In the genomic region with DNA sequence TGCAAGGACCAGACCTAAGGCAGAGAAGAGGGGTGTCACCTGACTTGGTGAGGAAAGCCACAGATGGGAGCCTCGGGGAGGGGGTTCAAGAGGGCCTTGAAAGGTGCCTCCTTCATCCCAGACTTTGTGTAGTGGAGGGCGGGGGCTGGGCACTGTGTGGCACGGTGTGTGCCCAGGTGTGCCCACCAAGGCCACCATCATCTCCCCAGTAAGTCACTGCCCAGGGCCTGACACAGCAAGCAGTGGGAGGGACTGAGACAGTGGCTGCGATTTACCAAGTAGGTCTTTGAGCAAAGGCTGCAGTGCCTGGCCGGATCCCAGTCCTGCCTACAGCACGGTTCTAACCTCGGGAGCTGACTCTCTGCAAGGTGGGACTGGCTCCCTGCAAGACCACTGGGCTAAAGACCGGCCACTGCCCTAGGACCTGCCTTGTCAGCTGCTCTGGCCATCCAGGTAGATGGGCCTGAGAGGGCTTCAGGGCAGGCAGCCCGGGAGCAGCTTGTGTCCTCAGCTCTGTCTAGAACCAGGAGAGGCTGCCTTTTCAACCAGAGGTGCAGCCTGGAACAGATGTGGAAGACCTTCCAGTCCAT, we compare ENCODE assay signal across 10 cellular contexts. TPM values are rescaled to one million over a fixed set of nuclear protein-coding genes. Genes with fewer than 3 reads are reported as not detected.
A peak's percentile ranks its signal among the peaks of the same experiment; 100 is the strongest.
DNase-seq lines count a peak whose midpoint lies in the region; ATAC-seq and TF ChIP-seq lines count a peak whose summit lies in the region.
"Had no signal": no experiment of that assay in that cellular context is flagged by ENCODE, and none has a peak within 500 bp of the region (broad histone marks: within the 10 kb centered on the region; RNA-seq: fewer than 3 reads in every experiment).

No MANE protein-coding gene starts in this region.

- H3K9me3 ChIP-seq in OCI-LY7 (ENCODE audit: low read length) (no peaks in the 10 kb centered on the region), thoracic aorta (no peaks in the 10 kb centered on the region), prostate gland (no peaks in the 10 kb centered on the region)
- H3K9me3 ChIP-seq: SJSA1 had no signal

- H3K9me2 ChIP-seq in OCI-LY7 (ENCODE audit: insufficient read depth, low read length) = no peaks in the 10 kb centered on the region

- BruUV-seq in OCI-LY7 (replicated peaks; lab: Mats Ljungman, UMichigan) = no TSS peak

- CTCF ChIA-PET in OCI-LY7 (lab: Charles Lee; ENCODE audit: unreplicated experiment) = no interaction called here

- H3K27me3 ChIP-seq in thoracic aorta (replicated peaks; ENCODE audit: insufficient read depth) = no peaks in the 10 kb centered on the region
- H3K27me3 ChIP-seq in prostate gland (replicated peaks; ENCODE audit: insufficient read depth) = no peaks in the 10 kb centered on the region
- H3K27me3 ChIP-seq: SJSA1 had no signal

- no peak for TF ChIP-seq POLR2A in prostate gland (IDR thresholded peaks at IDR 0.05)

- WGBS in prostate gland = 88% methylated on average over 9 of the region's 9 CpGs

- peak overlapping the region; percentile 97 to 98 for H3K27ac Mint-ChIP-seq in effector memory CD8-positive, alpha-beta T cell

- peak overlapping the region; percentile 48 for H3K27ac ChIP-seq in OCI-LY7 (ENCODE audit: low read depth, low read length, poor library complexity, severe bottlenecking)
- H3K27ac ChIP-seq in thoracic aorta = no peak overlapping the region
- H3K27ac ChIP-seq in prostate gland = no peak overlapping the region
- H3K27ac ChIP-seq: SJSA1 had no signal

- TF ChIP-seq CTCF in OCI-LY7 (conservative IDR thresholded peaks at IDR 0.05; ENCODE audit: low read length) (no peak), thoracic aorta (IDR thresholded peaks at IDR 0.05) (no peak), prostate gland (IDR thresholded peaks at IDR 0.05) (no peak)

- H3K9me3 Mint-ChIP-seq in effector memory CD8-positive, alpha-beta T cell = no peaks in the 10 kb centered on the region

- no peaks in the 10 kb centered on the region for H4K20me1 ChIP-seq in OCI-LY7 (ENCODE audit: insufficient read depth, low read length)

- DNase-seq in activated effector memory CD4-positive, alpha-beta T cell treated with anti-CD3 and anti-CD28 coated beads, Interleukin-2, amount 50 U/mL, for 16 hours = peak; percentile 66
- DNase-seq in activated effector memory CD4-positive, alpha-beta T cell treated with Interleukin-2 at 50 U/mL for 16 hours = no peak
- DNase-seq in OCI-LY7 (ENCODE audit: low spot score) = no peak
- peak in 1 of 3 experiments; percentile 15 for DNase-seq in effector memory CD8-positive, alpha-beta T cell
- no peak for DNase-seq in thoracic aorta (ENCODE audit: low spot score)
- no peak for DNase-seq in NCI-H2196 treated with DMSO at 0.1 percent for 48 hours (lab: John Stamatoyannopoulos, UW; ENCODE audit: unreplicated experiment)
- no peak for DNase-seq in NCI-H1417 (lab: John Stamatoyannopoulos, UW)
- no peak for DNase-seq in prostate gland (ENCODE audit: low spot score)
- DNase-seq: NCI-H1930 had no signal

- ATAC-seq in effector memory CD8-positive, alpha-beta T cell (replicated peaks) = no peak
- ATAC-seq in thoracic aorta (ENCODE audit: insufficient number of reproducible peaks, low FRiP score, low read depth) = no peak

- POLR2A ChIA-PET in OCI-LY7 (lab: Charles Lee) = no interaction called here

- peak overlapping the region; percentile 86 to 89 for H3K4me3 Mint-ChIP-seq in effector memory CD8-positive, alpha-beta T cell

- peaks cover 20% of the 10 kb centered on the region for H3K4me1 ChIP-seq in OCI-LY7 (ENCODE audit: insufficient read depth, low read length, poor library complexity, severe bottlenecking)
- H3K4me1 ChIP-seq in thoracic aorta (ENCODE audit: control insufficient read depth in 1 of 2, low read depth in 2 of 2) = no peaks in the 10 kb centered on the region
- H3K4me1 ChIP-seq in prostate gland (replicated peaks) = no peaks in the 10 kb centered on the region

- H3K36me3 ChIP-seq in OCI-LY7 (ENCODE audit: insufficient read depth, low read length) = no peaks in the 10 kb centered on the region; the same call in 1 of the 2 replicates
- H3K36me3 ChIP-seq in thoracic aorta = no peaks in the 10 kb centered on the region
- no peaks in the 10 kb centered on the region for H3K36me3 ChIP-seq in prostate gland
- H3K36me3 ChIP-seq: SJSA1 had no signal

- intact Hi-C loops in OCI-LY7 (cut with micrococcal nuclease; ENCODE audit: unreplicated experiment) (no loop called here), prostate gland (cut with DNase I) (no loop called here)

- peaks cover 43 to 46% of the 10 kb centered on the region in 2 donors for H3K4me1 Mint-ChIP-seq in effector memory CD8-positive, alpha-beta T cell (ENCODE audit: low read depth in 2 of 2)

- no peaks in the 10 kb centered on the region; the same call in 1 of the 2 replicates for H3K79me2 ChIP-seq in OCI-LY7 (ENCODE audit: insufficient read depth, low read depth, low read length)

- H3K36me3 Mint-ChIP-seq in effector memory CD8-positive, alpha-beta T cell (ENCODE audit: insufficient read depth) = peaks cover 40% of the 10 kb centered on the region

- H3K4me2 ChIP-seq in OCI-LY7 (ENCODE audit: low read length) = peak overlapping the region; percentile 89

- H3K4me3 ChIP-seq in OCI-LY7 (ENCODE audit: low read depth, low read length, poor library complexity, severe bottlenecking) (peak overlapping the region; percentile 75), thoracic aorta (peak overlapping the region; percentile 60), prostate gland (no peak overlapping the region)
- H3K4me3 ChIP-seq: SJSA1 had no signal

- H3K27me3 Mint-ChIP-seq in effector memory CD8-positive, alpha-beta T cell = no peaks in the 10 kb centered on the region

- peak overlapping the region; percentile 60 for H2AFZ ChIP-seq in OCI-LY7 (ENCODE audit: low read length)

RNA-seq across cellular contexts. Expression of a gene that starts 1.4 kb away (rescaled TPM):
- total RNA-seq in OCI-LY7 (2014; rRNA removed; shearing (Covaris generic)) = 0.18 TPM in 1 of 2 replicates, not detected in the other
- total RNA-seq in OCI-LY7 (2022) (0.79 and 0.91 TPM in 2 replicates), thoracic aorta (10 to 100 TPM in 1 of 2 donors, 1 to 10 TPM in 1; 3.5 to 27.1 TPM), prostate gland (1 to 10 TPM in 1 of 2 donors, not detected in 1; 2.5 TPM)
- total RNA-seq: SJSA1 had no signal

RNA-seq across cellular contexts. Expression of a gene that starts 18.7 kb away (rescaled TPM):
- total RNA-seq in OCI-LY7 (2014; rRNA removed; shearing (Covaris generic)) = 0.06 TPM in 1 of 2 replicates, not detected in the other
- total RNA-seq in OCI-LY7 (2022) (not detected in 2 replicates), thoracic aorta (10 to 100 TPM in 1 of 2 donors, 1 to 10 TPM in 1; 1.4 to 11.3 TPM), prostate gland (under 1 TPM; 0.40 to 0.59 TPM)

RNA-seq across cellular contexts. Expression of a gene that starts 24.1 kb away (rescaled TPM):
- 3.5 and 9.1 TPM in 2 replicates for total RNA-seq in OCI-LY7 (2014; rRNA removed; shearing (Covaris generic))
- 4.3 and 4.5 TPM in 2 replicates for total RNA-seq in OCI-LY7 (2022)
- 10 to 100 TPM in 1 of 2 donors, 1 to 10 TPM in 1; 7.5 to 22.6 TPM for total RNA-seq in thoracic aorta
- total RNA-seq in prostate gland = 10 to 100 TPM; 27.2 to 33.2 TPM

Comparison
In these comparisons a context has a peak if more than half of its experiments do, and no peak if none do; other contexts are left out.
1. H3K4me3 ChIP-seq: peak in OCI-LY7 (single experiment) and thoracic aorta (single experiment); none in prostate gland (0 of 2).